ENCODE assay signal across 22 cellular contexts in genomic region chr4:77911091-77911490, GRCh38.
"Had no signal": no experiment of that assay in that cellular context is flagged by ENCODE, and none has a peak within 500 bp of the region (broad histone marks: within the 10 kb centered on the region; RNA-seq: fewer than 3 reads in every experiment).

No MANE protein-coding gene starts in this region.

- H3K27me3 Mint-ChIP-seq: natural killer cell treated with Interleukin-12 subunit alpha and Interleukin-12 subunit beta and Interleukin-15 and Interleukin-18, amount 100 ng/mL, for 72 hours; type B pancreatic cell had no signal

- H3K4me3 ChIP-seq: cardiac muscle cell, pancreas, psoas muscle, vagina had no signal

- DNase-seq: activated CD4-positive, alpha-beta T cell treated with anti-CD3 and anti-CD28 coated beads for 4 hours; activated CD4-positive, alpha-beta T cell treated with anti-CD3 and anti-CD28 coated beads, Interleukin-2, amount 50 U/mL, for 48 hours; activated CD4-positive, CD25-positive, alpha-beta regulatory T cell; activated CD8-positive, alpha-beta memory T cell treated with anti-CD3 and anti-CD28 coated beads, Interleukin-2, amount 50 U/mL, for 48 hours; activated naive CD4-positive, alpha-beta T cell; activated T-cell treated with anti-CD3 and anti-CD28 coated beads, Interleukin-2, amount 50 U/mL, for 4 hours; amygdala; hippocampal formation; left cardiac atrium; pancreas; psoas muscle; right cardiac atrium; stimulated activated CD4-positive, alpha-beta T cell treated with anti-CD3 and anti-CD28 coated beads, Interleukin-12 subunit alpha, Interleukin-12 subunit beta, amount 100 ng/mL, for 4 hours had no signal

- H3K9me3 Mint-ChIP-seq: activated T-cell treated with anti-CD3 and anti-CD28 coated beads, Interleukin-2, amount 50 U/mL, for 4 hours; activated T-helper 2 cell treated with anti-CD3 and anti-CD28 coated beads, Interferon-gamma antibody, Interleukin-2, Interleukin-4, amounts not matched to agents 10 μg/mL and 5 μg/mL and 100 μg/mL, durations not matched to agents 14 hours and 24 hours and 36 hours; natural killer cell treated with Interleukin-12 subunit alpha and Interleukin-12 subunit beta and Interleukin-15 and Interleukin-18, amount 100 ng/mL, for 72 hours; T-helper 1 cell treated with Interleukin-12 subunit alpha and Interleukin-12 subunit beta and Interleukin-4 antibody, amounts not matched to agents 30 μg/mL and 1 μg/mL, for 36 hours; type B pancreatic cell had no signal

- H3K4me1 ChIP-seq: pancreas, psoas muscle, vagina had no signal

- H3K27ac Mint-ChIP-seq: activated T-helper 2 cell treated with anti-CD3 and anti-CD28 coated beads, Interferon-gamma antibody, Interleukin-2, Interleukin-4, amounts not matched to agents 10 μg/mL and 5 μg/mL and 100 μg/mL, durations not matched to agents 14 hours and 24 hours and 36 hours; natural killer cell treated with Interleukin-12 subunit alpha and Interleukin-12 subunit beta and Interleukin-15 and Interleukin-18, amount 100 ng/mL, for 72 hours; T-helper 1 cell treated with Interleukin-12 subunit alpha and Interleukin-12 subunit beta and Interleukin-4 antibody, amounts not matched to agents 30 μg/mL and 1 μg/mL, for 36 hours; type B pancreatic cell had no signal

- H3K27me3 ChIP-seq: cardiac muscle cell, pancreas, vagina had no signal

- H3K4me3 Mint-ChIP-seq: activated T-cell treated with anti-CD3 and anti-CD28 coated beads, Interleukin-2, amount 50 U/mL, for 4 hours; natural killer cell treated with Interleukin-12 subunit alpha and Interleukin-12 subunit beta and Interleukin-15 and Interleukin-18, amount 100 ng/mL, for 72 hours; T-helper 1 cell treated with Interleukin-12 subunit alpha and Interleukin-12 subunit beta and Interleukin-4 antibody, amounts not matched to agents 30 μg/mL and 1 μg/mL, for 36 hours; type B pancreatic cell had no signal

- ATAC-seq: activated T-cell treated with anti-CD3 and anti-CD28 coated beads, Interleukin-2, amount 50 U/mL, for 4 hours; left cardiac atrium; natural killer cell treated with Interleukin-12 subunit alpha and Interleukin-12 subunit beta and Interleukin-15 and Interleukin-18, amount 100 ng/mL, for 72 hours; pancreas; psoas muscle; right cardiac atrium had no signal

- FAIRE-seq: endometrium, frontal cortex, islet of Langerhans, pancreas had no signal

- H3K36me3 ChIP-seq: cardiac muscle cell, pancreas, vagina had no signal

- H3K9me3 ChIP-seq: pancreas, psoas muscle, vagina had no signal

- H3K27ac ChIP-seq: cardiac muscle cell, pancreas, psoas muscle, vagina had no signal
